ENCODE assay signal across 10 cellular contexts in genomic region chr6:6661684-6662083, GRCh38.
DNase-seq lines count a peak whose midpoint lies in the region; ATAC-seq, FAIRE-seq and TF ChIP-seq lines count a peak whose summit lies in the region.
"Had no signal": no experiment of that assay in that cellular context is flagged by ENCODE, and none has a peak within 500 bp of the region (broad histone marks: within the 10 kb centered on the region; RNA-seq: fewer than 3 reads in every experiment).

No MANE protein-coding gene starts in this region.

- H2AK5ac ChIP-seq in H1 (ENCODE audit: low read depth, low read length) (peak overlapping the region; percentile 26; the same call in 1 of the 2 replicates), neuronal stem cell (ENCODE audit: low read depth, low read length) (no peak overlapping the region)

- H3K79me2 ChIP-seq in H1 (ENCODE audit: control insufficient read depth in 1 of 2, insufficient read depth in 2 of 2, low read length in 2 of 2) = no peaks in the 10 kb centered on the region

- H3K4me2 ChIP-seq in H1 (ENCODE audit: insufficient read depth in 1 of 2, low read depth in 2 of 2, low read length in 2 of 2) (no peak overlapping the region), neuronal stem cell (ENCODE audit: insufficient read depth, low read length, poor library complexity, severe bottlenecking) (no peak overlapping the region)

- TF ChIP-seq RAD21 in H1 (IDR thresholded peaks at IDR 0.05 in 1 of 2, conservative IDR thresholded peaks at IDR 0.05 in 1 of 2; ENCODE audit: low read depth in 2 of 2, low read length in 2 of 2) = no peak

- H4K20me1 ChIP-seq in H1 (replicated peaks in 1 of 2; ENCODE audit: control insufficient read depth in 1 of 2, insufficient read depth in 2 of 2, low read length in 2 of 2) = no peaks in the 10 kb centered on the region

- H3K27ac ChIP-seq in H1 (ENCODE audit: low read depth, low read length) (no peak overlapping the region), neuronal stem cell (replicated peaks; ENCODE audit: low read length) (no peak overlapping the region)
- H3K27ac ChIP-seq: SJSA1 had no signal

- H3K23me2 ChIP-seq in H1 (ENCODE audit: low read depth, low read length) = no peaks in the 10 kb centered on the region

- H4K91ac ChIP-seq in H1 (replicated peaks; ENCODE audit: insufficient read length, low read length) (no peak overlapping the region), neuronal stem cell (ENCODE audit: low read depth, low read length, poor library complexity) (no peak overlapping the region)

- H3K36me3 Mint-ChIP-seq in naive thymus-derived CD8-positive, alpha-beta T cell = no peaks in the 10 kb centered on the region

- TF ChIP-seq EP300 in H1 (IDR thresholded peaks at IDR 0.05; ENCODE audit: borderline replicate concordance in 1 of 2, low read depth in 2 of 2, low read length in 2 of 2) = no peak

- no peak overlapping the region for H4K5ac ChIP-seq in H1 (ENCODE audit: insufficient read length, low read depth, low read length)

- H3K27me3 Mint-ChIP-seq in naive thymus-derived CD8-positive, alpha-beta T cell = peaks cover 0 to 1% (median 0%) of the 10 kb centered on the region in 5 donors

- TF ChIP-seq POLR2A in H1 (IDR thresholded peaks at IDR 0.05; ENCODE audit: control extremely low read depth in 1 of 2, low read depth in 2 of 2, low read length in 2 of 2) = no peak

- H2BK15ac ChIP-seq in H1 (ENCODE audit: low read length) (no peak overlapping the region), neuronal stem cell (ENCODE audit: low read length) (no peak overlapping the region)

- peaks cover 13 to 66% (median 34%) of the 10 kb centered on the region in 4 donors for H3K4me1 Mint-ChIP-seq in naive thymus-derived CD8-positive, alpha-beta T cell

- H3K4me3 ChIP-seq in H1 (ENCODE audit: extremely low read depth in 1 of 4, insufficient read depth in 2 of 4, low read depth in 3 of 4, low read length in 4 of 4) (no peak overlapping the region), neuronal stem cell (ENCODE audit: low read length in 2 of 2) (no peak overlapping the region)
- H3K4me3 ChIP-seq: SJSA1 had no signal

- no peak overlapping the region for H2BK5ac ChIP-seq in H1 (ENCODE audit: low read depth, low read length)
- H2BK5ac ChIP-seq in neuronal stem cell (ENCODE audit: low read length) = no peak overlapping the region

- no peak overlapping the region for H2BK120ac ChIP-seq in H1 (replicated peaks; ENCODE audit: low read depth, low read length)
- H2BK120ac ChIP-seq in neuronal stem cell (ENCODE audit: low read depth, low read length) = no peak overlapping the region

- H3K4ac ChIP-seq in H1 (replicated peaks; ENCODE audit: insufficient read length, low read depth, low read length) = no peak overlapping the region
- no peak overlapping the region for H3K4ac ChIP-seq in neuronal stem cell (ENCODE audit: low read length)

- POLR2A ChIA-PET in H1 (lab: Charles Lee; ENCODE audit: partially characterized antibody) = interaction anchor here (0.7 kb wide), 1 partner anchor 921 kb away, joined by 3 read pairs; no protein-coding TSS in a partner anchor
- POLR2A ChIA-PET in naive thymus-derived CD8-positive, alpha-beta T cell (lab: Charles Lee) = interaction anchor here (1.4 to 5.8 kb wide), 4 partner anchors 20 to 928 kb away, joined by 4 to 80 read pairs (median 5); partner anchors contain the start of gene SNRNP48

- ATAC-seq in naive thymus-derived CD8-positive, alpha-beta T cell = no peak
- ATAC-seq in GM19023 (IDR thresholded peaks at IDR 0.05; ENCODE audit: unreplicated experiment) = no peak
- ATAC-seq in GM21737 (IDR thresholded peaks at IDR 0.05; ENCODE audit: unreplicated experiment) = no peak

- no peak overlapping the region for H2BK20ac ChIP-seq in H1 (ENCODE audit: low read length)

- no peak overlapping the region for H3K4me3 Mint-ChIP-seq in naive thymus-derived CD8-positive, alpha-beta T cell

- no peaks in the 10 kb centered on the region for H3K36me3 ChIP-seq in H1 (ENCODE audit: control insufficient read depth in 2 of 4, insufficient read depth in 4 of 4, low read length in 3 of 4)
- H3K36me3 ChIP-seq in neuronal stem cell (replicated peaks in 1 of 2; ENCODE audit: control insufficient read depth in 2 of 2, insufficient read depth in 2 of 2, low read length in 2 of 2) = no peaks in the 10 kb centered on the region
- H3K36me3 ChIP-seq: SJSA1 had no signal

- DNase-seq in GF-D8 (lab: John Stamatoyannopoulos, UW) = peak; percentile 67
- peak; percentile 26 for DNase-seq in NCI-H226
- no peak for DNase-seq in H1 (ENCODE audit: low read depth in 1 of 2, low spot score in 2 of 2)
- DNase-seq in naive thymus-derived CD8-positive, alpha-beta T cell = no peak
- no peak for DNase-seq in neuronal stem cell (ENCODE audit: low spot score)
- no peak for DNase-seq in RKO (ENCODE audit: low spot score)

- H3K23ac ChIP-seq in H1 (ENCODE audit: insufficient read length) (no peak overlapping the region), neuronal stem cell (ENCODE audit: low read depth, low read length, poor library complexity) (no peak overlapping the region)

- H3K9ac ChIP-seq in H1 (replicated peaks in 1 of 4; ENCODE audit: extremely low read depth in 1 of 4, low read depth in 3 of 4, low read length in 3 of 4) (no peak overlapping the region), neuronal stem cell (ENCODE audit: low read depth, low read length, poor library complexity) (no peak overlapping the region)

- no peak overlapping the region for H2AFZ ChIP-seq in H1 (ENCODE audit: low read length)
- H2AFZ ChIP-seq in neuronal stem cell (ENCODE audit: low read length) = no peak overlapping the region

- no peak for TF ChIP-seq CTCF in H1 (IDR thresholded peaks at IDR 0.05; ENCODE audit: control extremely low read depth in 1 of 3, insufficient read depth in 1 of 3, low read depth in 1 of 3, low read length in 3 of 3)

- H3K18ac ChIP-seq in H1 (ENCODE audit: extremely low read depth, low read length) = no peak overlapping the region
- no peak overlapping the region for H3K18ac ChIP-seq in neuronal stem cell (ENCODE audit: low read length)

- H2BK12ac ChIP-seq in H1 (ENCODE audit: low read depth, low read length) (no peak overlapping the region), neuronal stem cell (ENCODE audit: low read length) (no peak overlapping the region)

- H3K79me1 ChIP-seq in H1 (ENCODE audit: low read depth, low read length) (no peaks in the 10 kb centered on the region; the same call in 1 of the 2 replicates), neuronal stem cell (ENCODE audit: low read depth, low read length) (no peaks in the 10 kb centered on the region)

- H3K4me1 ChIP-seq in H1 (replicated peaks in 1 of 4; ENCODE audit: control insufficient read depth in 3 of 4, insufficient read depth in 4 of 4, low read length in 3 of 4) (no peaks in the 10 kb centered on the region), neuronal stem cell (ENCODE audit: control insufficient read depth in 2 of 2, insufficient read depth in 1 of 2, low read depth in 1 of 2, low read length in 2 of 2) (peaks cover 3 to 6% of the 10 kb centered on the region in 2 donors)
- H3K4me1 ChIP-seq: SJSA1 had no signal

- 86% methylated on average over 3 of the region's 3 CpGs; no CpG with 5 or more reads in 1 of the 2 experiments for WGBS in H1 (ENCODE audit: extremely low coverage in 1 of 2, insufficient coverage in 1 of 2, insufficient read length in 1 of 2, insufficient replicate concordance in 2 of 2, low coverage in 1 of 2, low lambda C conversion rate in 2 of 2, missing lambda C conversion rate in 1 of 2), 2 experiments
- no CpG with 5 or more reads among the region's 3 CpGs for WGBS in neuronal stem cell (ENCODE audit: extremely low coverage in 2 of 2, insufficient read length in 2 of 2, insufficient replicate concordance in 1 of 2), 2 donors

- no peaks in the 10 kb centered on the region for H3K9me3 Mint-ChIP-seq in naive thymus-derived CD8-positive, alpha-beta T cell

- no peak overlapping the region for H4K8ac ChIP-seq in H1 (ENCODE audit: extremely low read depth, insufficient read depth, low read length)
- H4K8ac ChIP-seq in neuronal stem cell (ENCODE audit: low read depth, low read length) = no peak overlapping the region

- no peak overlapping the region for H3K14ac ChIP-seq in H1 (ENCODE audit: insufficient read length)
- H3K14ac ChIP-seq in neuronal stem cell (ENCODE audit: low read length) = no peak overlapping the region

- H3K56ac ChIP-seq in H1 (replicated peaks; ENCODE audit: insufficient read length, low read depth, low read length) = no peak overlapping the region

- H3K9me3 ChIP-seq in H1 (ENCODE audit: insufficient read depth in 2 of 2, low read depth in 1 of 2, low read length in 1 of 2) (peaks cover 0 to 6% of the 10 kb centered on the region in 2 experiments; a peak in 1 of 4 replicates), neuronal stem cell (replicated peaks in 1 of 2; ENCODE audit: control insufficient read depth in 2 of 2, insufficient read depth in 1 of 2, low read depth in 1 of 2, low read length in 2 of 2) (peaks cover 0 to 13% of the 10 kb centered on the region in 2 donors)
- H3K9me3 ChIP-seq: SJSA1 had no signal

- FAIRE-seq in H1 (lab: Jason Lieb, UNC) = no peak
- FAIRE-seq: endometrium had no signal

- H3K27me3 ChIP-seq in H1 (replicated peaks in 1 of 4; ENCODE audit: control insufficient read depth in 3 of 4, extremely low read depth in 1 of 4, insufficient read depth in 3 of 4, low read length in 3 of 4) = no peaks in the 10 kb centered on the region; a peak in 1 of 7 replicates
- H3K27me3 ChIP-seq in neuronal stem cell (ENCODE audit: control insufficient read depth in 3 of 3, insufficient read depth in 3 of 3, low read depth in 1 of 3, low read length in 3 of 3) = no peaks in the 10 kb centered on the region

- peak overlapping the region in 8 of 10 donors; percentile 23 to 98 (median 77) for H3K27ac Mint-ChIP-seq in naive thymus-derived CD8-positive, alpha-beta T cell

- CTCF ChIA-PET in H1 (lab: Charles Lee; ENCODE audit: partially characterized antibody) = interaction anchor here (0.7 to 3.3 kb wide), 5 partner anchors 13 to 281 kb away, joined by 3 to 19 read pairs (median 3); no protein-coding TSS in a partner anchor

TF ChIP-seq in H1, 55 proteins besides CTCF, POLR2A, EP300 and RAD21:
- TF ChIP-seq SUZ12 (IDR thresholded peaks at IDR 0.05; ENCODE audit: low read length) = no peak
- TF ChIP-seq JUN (IDR thresholded peaks at IDR 0.05; ENCODE audit: low read depth, low read length) = no peak
- no peak for TF ChIP-seq BCL11A (IDR thresholded peaks at IDR 0.05; ENCODE audit: low read depth in 2 of 2, low read length in 2 of 2)
- no peak for TF ChIP-seq TCF12 (IDR thresholded peaks at IDR 0.05; ENCODE audit: low read depth, low read length)
- no peak for TF ChIP-seq CHD2 (IDR thresholded peaks at IDR 0.05; ENCODE audit: low read length)

Comparison
In these comparisons a context has a peak if more than half of its experiments do, and no peak if none do; other contexts are left out.
1. DNase-seq: peak in GF-D8 (single experiment) and NCI-H226 (single experiment); none in H1 (0 of 2), naive thymus-derived CD8-positive, alpha-beta T cell (0 of 10), neuronal stem cell (single experiment) and RKO (single experiment).